17 cellular contexts compared by ENCODE assay signal in the genomic region with DNA sequence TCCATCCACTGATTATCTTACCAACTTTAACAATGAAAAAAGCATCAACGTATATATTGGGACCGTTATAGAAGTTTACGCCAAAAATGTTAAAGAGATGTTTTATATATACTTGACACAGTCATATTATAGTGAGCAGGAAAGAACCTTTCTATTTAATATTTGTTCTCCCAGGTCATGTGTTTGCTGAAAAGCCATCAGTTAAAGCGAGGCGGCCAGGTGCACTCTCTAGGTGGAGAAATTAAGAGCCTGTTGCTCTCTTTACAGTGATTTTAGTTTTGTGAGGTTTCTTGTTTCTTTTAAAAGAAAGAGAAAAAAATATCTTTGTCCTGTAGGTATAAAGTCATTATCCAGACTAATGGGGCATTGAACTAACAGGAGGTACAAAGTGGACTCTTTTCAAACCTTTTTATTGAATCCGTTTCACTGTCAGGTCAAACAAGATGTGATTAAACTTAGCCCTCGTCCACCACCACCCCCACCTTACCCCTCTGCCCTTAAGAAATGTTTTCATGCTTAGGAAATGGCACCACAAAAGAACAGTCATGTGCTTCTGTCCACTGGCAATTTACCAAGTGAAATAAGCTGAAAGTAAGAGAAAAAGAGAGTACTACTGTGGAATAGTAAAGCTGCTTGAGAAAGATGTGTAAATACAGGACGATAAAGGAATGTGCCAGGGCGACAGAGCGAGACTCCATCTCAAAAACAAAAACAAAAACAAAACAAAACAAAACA.
DNase-seq lines count a peak whose midpoint lies in the region; ATAC-seq and TF ChIP-seq lines count a peak whose summit lies in the region.
"Had no signal": no experiment of that assay in that cellular context is flagged by ENCODE, and none has a peak within 500 bp of the region (broad histone marks: within the 10 kb centered on the region; RNA-seq: fewer than 3 reads in every experiment).

No MANE protein-coding gene starts in this region.

- no peak overlapping the region for H3K4ac ChIP-seq in H9 (ENCODE audit: low read depth, low read length)

- H3K4me2 ChIP-seq in H9 (ENCODE audit: insufficient read depth, insufficient read length, low read length): no peak overlapping the region

- H2BK120ac ChIP-seq in H9 (ENCODE audit: low read depth, low read length, poor library complexity, severe bottlenecking): no peak overlapping the region

- H4K8ac ChIP-seq in H9 (replicated peaks; ENCODE audit: insufficient read length, low read depth, low read length): no peak overlapping the region

- no peak overlapping the region for H2BK20ac ChIP-seq in H9 (ENCODE audit: low read depth, low read length, poor library complexity, severe bottlenecking)

- no peak overlapping the region for H3K27ac ChIP-seq in H9 (ENCODE audit: insufficient read length, low read depth, low read length)
- H3K27ac ChIP-seq in ascending aorta: peak overlapping the region; percentile 14 to 71
- H3K27ac ChIP-seq in A673 (ENCODE audit: low read depth, low read length, poor library complexity, severe bottlenecking): no peak overlapping the region

- no peak overlapping the region for H3T11ph ChIP-seq in H9 (ENCODE audit: low read length)

- no peak overlapping the region for H3K14ac ChIP-seq in H9 (ENCODE audit: insufficient read depth, low read length)

- H2BK5ac ChIP-seq in H9 (ENCODE audit: insufficient read length, low read length): no peak overlapping the region

- no peak for DNase-seq in H9
- DNase-seq in ascending aorta (ENCODE audit: low spot score in 2 of 2): no peak
- DNase-seq in glomerular visceral epithelial cell (ENCODE audit: extremely low spot score): peak; percentile 49
- DNase-seq in renal cortical epithelial cell (ENCODE audit: low read depth): peak; percentile 91
- no peak for DNase-seq in stimulated activated naive CD8-positive, alpha-beta T cell treated with anti-CD3 and anti-CD28 coated beads, Interleukin-15, Interleukin-2, amounts not matched to agents 100 U/mL and 50 U/mL, for 24 hours
- no peak for DNase-seq in A673 (ENCODE audit: low spot score)
- no peak for DNase-seq in activated CD4-positive, CD25-positive, alpha-beta regulatory T cell (lab: John Stamatoyannopoulos, UW)
- DNase-seq: activated CD4-positive, alpha-beta T cell treated with anti-CD3 and anti-CD28 coated beads for 1 hour; activated naive CD8-positive, alpha-beta T cell treated with anti-CD3 and anti-CD28 coated beads, Interleukin-2, amount 50 U/mL, for 24 hours; C1 segment of cervical spinal cord; effector CD8-positive, alpha-beta T cell; GOT3; mesendoderm; NCI-H226; stimulated activated CD4-positive, alpha-beta T cell treated with anti-CD3 and anti-CD28 coated beads, Interleukin-2, amount 100 ng/mL, for 48 hours had no signal

- intact Hi-C loops in ascending aorta (cut with DNase I) (no loop called here), A673 (cut with micrococcal nuclease; ENCODE audit: unreplicated experiment) (no loop called here)

- H2BK12ac ChIP-seq in H9 (ENCODE audit: insufficient read length, low read depth, low read length): no peak overlapping the region

- no peak overlapping the region for H4K91ac ChIP-seq in H9 (ENCODE audit: insufficient read length, low read depth, low read length)

- no peak overlapping the region for H2AFZ ChIP-seq in H9 (ENCODE audit: low read length)

- peaks cover 2% of the 10 kb centered on the region for H3K4me1 ChIP-seq in H9 (ENCODE audit: insufficient read depth, low read length)
- peaks cover 0 to 26% of the 10 kb centered on the region in 2 donors for H3K4me1 ChIP-seq in ascending aorta
- H3K4me1 ChIP-seq in A673 (ENCODE audit: insufficient read depth, low read length, poor library complexity, severe bottlenecking): no peaks in the 10 kb centered on the region

- H3K79me1 ChIP-seq in H9 (ENCODE audit: insufficient read depth, low read depth, low read length, poor library complexity, severe bottlenecking): peaks cover under 1% of the 10 kb centered on the region

- H3K56ac ChIP-seq in H9 (ENCODE audit: insufficient read length, low read depth, low read length): no peak overlapping the region

- TF ChIP-seq CTCF in H9 (conservative IDR thresholded peaks at IDR 0.05) (no peak), ascending aorta (IDR thresholded peaks at IDR 0.05) (no peak), A673 (conservative IDR thresholded peaks at IDR 0.05; ENCODE audit: low read depth, low read length) (no peak)

- H2BK15ac ChIP-seq in H9 (ENCODE audit: low read depth, low read length): no peak overlapping the region

- H3K9ac ChIP-seq in H9 (ENCODE audit: extremely low read depth, insufficient read length, low read length): no peak overlapping the region

- H3K9me3 Mint-ChIP-seq in H9: no peaks in the 10 kb centered on the region
- H3K9me3 Mint-ChIP-seq: activated naive CD8-positive, alpha-beta T cell treated with anti-CD3 and anti-CD28 coated beads, Interleukin-2, amount 50 U/mL, for 24 hours had no signal

- no peak overlapping the region for H2AK5ac ChIP-seq in H9 (ENCODE audit: insufficient read length, low read length)

- H3K36me3 Mint-ChIP-seq in H9 (ENCODE audit: insufficient read depth in 1 of 3, low read depth in 3 of 3): peaks cover 5 to 10% (median 7%) of the 10 kb centered on the region in 3 experiments; a peak in 5 of 7 replicates
- H3K36me3 Mint-ChIP-seq: stimulated activated effector memory CD8-positive, alpha-beta T cell treated with anti-CD3 and anti-CD28 coated beads, Interleukin-12 subunit alpha, Interleukin-12 subunit beta, amount 100 ng/mL, for 72 hours had no signal

- peak overlapping the region in 2 of 3 experiments; percentile 4 to 34; a peak in 1 of 7 replicates for H3K27ac Mint-ChIP-seq in H9
- H3K27ac Mint-ChIP-seq: activated naive CD8-positive, alpha-beta T cell treated with anti-CD3 and anti-CD28 coated beads, Interleukin-2, amount 50 U/mL, for 24 hours; stimulated activated effector memory CD8-positive, alpha-beta T cell treated with anti-CD3 and anti-CD28 coated beads, Interleukin-12 subunit alpha, Interleukin-12 subunit beta, amount 100 ng/mL, for 72 hours had no signal

- H4K5ac ChIP-seq in H9 (ENCODE audit: insufficient read length, low read depth, low read length): no peak overlapping the region

- no peaks in the 10 kb centered on the region for H3K36me3 ChIP-seq in ascending aorta
- H3K36me3 ChIP-seq in A673 (ENCODE audit: insufficient read depth, low read length, poor library complexity, severe bottlenecking): no peaks in the 10 kb centered on the region

- H3K27me3 Mint-ChIP-seq in H9 (ENCODE audit: low read depth): no peaks in the 10 kb centered on the region
- H3K27me3 Mint-ChIP-seq: activated naive CD8-positive, alpha-beta T cell treated with anti-CD3 and anti-CD28 coated beads, Interleukin-2, amount 50 U/mL, for 24 hours had no signal

- no peak overlapping the region for H3K18ac ChIP-seq in H9 (ENCODE audit: insufficient read length, low read depth, low read length)

- H3K23ac ChIP-seq in H9 (ENCODE audit: insufficient read length, low read depth, low read length): no peak overlapping the region

- POLR2A ChIA-PET in A673 (lab: Charles Lee; ENCODE audit: low non-redundant PET): no interaction called here

- H3K4me3 Mint-ChIP-seq in H9: no peak overlapping the region
- H3K4me3 Mint-ChIP-seq: activated naive CD8-positive, alpha-beta T cell treated with anti-CD3 and anti-CD28 coated beads, Interleukin-2, amount 50 U/mL, for 24 hours; stimulated activated effector memory CD8-positive, alpha-beta T cell treated with anti-CD3 and anti-CD28 coated beads, Interleukin-12 subunit alpha, Interleukin-12 subunit beta, amount 100 ng/mL, for 72 hours had no signal

- no peaks in the 10 kb centered on the region for H3K23me2 ChIP-seq in H9 (ENCODE audit: insufficient read length, low read depth, low read length, poor library complexity, severe bottlenecking)

- no peaks in the 10 kb centered on the region for H4K20me1 ChIP-seq in H9 (ENCODE audit: control insufficient read depth, insufficient read depth, insufficient read length)

- no peak for ATAC-seq in stimulated activated naive CD8-positive, alpha-beta T cell treated with anti-CD3 and anti-CD28 coated beads, Interleukin-15, Interleukin-2, amounts not matched to agents 100 U/mL and 50 U/mL, for 24 hours
- ATAC-seq in HG03039 (IDR thresholded peaks at IDR 0.05; ENCODE audit: unreplicated experiment): no peak
- ATAC-seq: activated naive CD8-positive, alpha-beta T cell treated with anti-CD3 and anti-CD28 coated beads, Interleukin-2, amount 50 U/mL, for 24 hours; stimulated activated effector memory CD8-positive, alpha-beta T cell treated with anti-CD3 and anti-CD28 coated beads, Interleukin-12 subunit alpha, Interleukin-12 subunit beta, amount 100 ng/mL, for 72 hours had no signal

- no TSS peak for BruUV-seq in A673 (replicated peaks; lab: Mats Ljungman, UMichigan)

- CTCF ChIA-PET in A673 (lab: Charles Lee): no interaction called here

- peaks cover 41 to 44% of the 10 kb centered on the region in 2 experiments for H3K4me1 Mint-ChIP-seq in H9
- H3K4me1 Mint-ChIP-seq: activated naive CD8-positive, alpha-beta T cell treated with anti-CD3 and anti-CD28 coated beads, Interleukin-2, amount 50 U/mL, for 24 hours; stimulated activated effector memory CD8-positive, alpha-beta T cell treated with anti-CD3 and anti-CD28 coated beads, Interleukin-12 subunit alpha, Interleukin-12 subunit beta, amount 100 ng/mL, for 72 hours had no signal

- no CpG with 5 or more reads among the region's 10 CpGs for WGBS in H9 (ENCODE audit: extremely low coverage, insufficient read length, low lambda C conversion rate)

- H3K4me3 ChIP-seq in ascending aorta (peak overlapping the region in 1 of 2 donors; percentile 26), A673 (ENCODE audit: low read depth, low read length, poor library complexity, severe bottlenecking) (no peak overlapping the region)

- H3K79me2 ChIP-seq in H9 (ENCODE audit: insufficient read depth, low read length): peaks cover 4% of the 10 kb centered on the region; the same call in 1 of the 2 replicates

- H3K27me3 ChIP-seq in H9 (ENCODE audit: insufficient read depth, low read length) (no peaks in the 10 kb centered on the region), ascending aorta (no peaks in the 10 kb centered on the region), A673 (replicated peaks; ENCODE audit: insufficient read depth, low read depth, low read length, poor library complexity) (no peaks in the 10 kb centered on the region)

- H3K9me3 ChIP-seq in H9 (ENCODE audit: control insufficient read depth, low read depth, low read length): no peaks in the 10 kb centered on the region
- H3K9me3 ChIP-seq in ascending aorta: no peaks in the 10 kb centered on the region
- H3K9me3 ChIP-seq in A673 (ENCODE audit: low read depth, low read length, poor library complexity, severe bottlenecking): no peaks in the 10 kb centered on the region

Comparison
In these comparisons a context has a peak if more than half of its experiments do, and no peak if none do; other contexts are left out.
1. DNase-seq: peak in glomerular visceral epithelial cell (single experiment) and renal cortical epithelial cell (single experiment); none in H9 (single experiment), ascending aorta (0 of 2), stimulated activated naive CD8-positive, alpha-beta T cell treated with anti-CD3 and anti-CD28 coated beads, Interleukin-15, Interleukin-2, amounts not matched to agents 100 U/mL and 50 U/mL, for 24 hours (single experiment), A673 (single experiment) and activated CD4-positive, CD25-positive, alpha-beta regulatory T cell (0 of 4).
2. H3K27ac ChIP-seq: peak in ascending aorta (2 of 2); none in H9 (single experiment) and A673 (single experiment).